ENCODE assay signal across 1 cellular context in genomic region chr2:36559221-36559942, GRCh38.
TF ChIP-seq lines count a peak whose summit lies in the region.

No MANE protein-coding gene starts in this region.

TF ChIP-seq in IMR-90, 13 proteins besides CTCF, POLR2A, EP300 and RAD21:
- TF ChIP-seq USF2 (IDR thresholded peaks at IDR 0.05; ENCODE audit: low read depth, low read length): no peak
- no peak for TF ChIP-seq CEBPB (IDR thresholded peaks at IDR 0.05; ENCODE audit: low read depth, low read length)
- TF ChIP-seq BHLHE40 (IDR thresholded peaks at IDR 0.05; ENCODE audit: low read depth, low read length): no peak
- no peak for TF ChIP-seq RCOR1 (IDR thresholded peaks at IDR 0.05; ENCODE audit: insufficient replicate concordance, low read length)
- TF ChIP-seq ELK1 (IDR thresholded peaks at IDR 0.05; ENCODE audit: borderline replicate concordance, low read depth, low read length): no peak
- TF ChIP-seq MXI1 (IDR thresholded peaks at IDR 0.05; ENCODE audit: borderline replicate concordance, low read depth, low read length): no peak
- TF ChIP-seq SMC3 (IDR thresholded peaks at IDR 0.05; ENCODE audit: low read depth, low read length): no peak
- TF ChIP-seq NFE2L2 (IDR thresholded peaks at IDR 0.05; ENCODE audit: low read depth, low read length): no peak
- no peak for TF ChIP-seq CHD1 (IDR thresholded peaks at IDR 0.05; ENCODE audit: low read depth, low read length)
- no peak for TF ChIP-seq MAZ (IDR thresholded peaks at IDR 0.05; ENCODE audit: borderline replicate concordance, low read depth, low read length)
- no peak for TF ChIP-seq MAFK (IDR thresholded peaks at IDR 0.05; ENCODE audit: low read depth, low read length)
- TF ChIP-seq FOS (IDR thresholded peaks at IDR 0.05; ENCODE audit: low read depth, low read length): no peak
- TF ChIP-seq RFX5 (IDR thresholded peaks at IDR 0.05; ENCODE audit: low read depth, low read length): no peak
